ENCODE assay signal across 10 cellular contexts in genomic region chr4:149009223-149009622, GRCh38.
"Had no signal": no experiment of that assay in that cellular context is flagged by ENCODE, and none has a peak within 500 bp of the region (broad histone marks: within the 10 kb centered on the region; RNA-seq: fewer than 3 reads in every experiment).

No MANE protein-coding gene starts in this region.

- ATAC-seq: HCT116, HepG2, K562 had no signal

- H3K9me3 ChIP-seq: HAP-1 had no signal

- H3K36me3 ChIP-seq: HAP-1 had no signal

- H3K4me1 ChIP-seq: HAP-1 had no signal

- H2AFZ ChIP-seq: GM23248 had no signal

- H3K9ac ChIP-seq: GM23248 had no signal

- H3K27ac ChIP-seq: GM23248, HL-60 had no signal

- H3K4me3 ChIP-seq: GM23248, HAP-1, K562 had no signal

- DNase-seq: GM23248, GOT3, H7, HFFc6, KG1 had no signal
